ENCODE assay signal across 16 cellular contexts in the genomic region with DNA sequence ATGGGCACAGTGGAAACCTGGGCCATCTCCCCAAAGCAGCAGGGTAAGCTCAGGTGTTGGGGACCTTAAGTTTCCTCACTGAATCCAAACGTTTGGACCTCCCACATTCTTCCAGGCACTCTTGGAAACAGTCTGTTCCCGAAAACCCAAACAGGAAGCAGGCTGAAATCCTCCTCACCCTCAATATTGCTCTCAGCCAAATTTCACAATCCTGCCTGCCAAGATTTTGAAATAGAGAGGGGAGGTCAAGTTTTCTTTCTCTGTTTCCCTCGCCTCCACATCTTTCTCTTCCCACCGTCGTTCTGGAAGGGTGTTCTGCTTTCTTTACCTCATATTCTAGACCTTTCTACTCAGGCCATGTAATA.
DNase-seq lines count a peak whose midpoint lies in the region; ATAC-seq, FAIRE-seq and TF ChIP-seq lines count a peak whose summit lies in the region.
"Had no signal": no experiment of that assay in that cellular context is flagged by ENCODE, and none has a peak within 500 bp of the region (broad histone marks: within the 10 kb centered on the region; RNA-seq: fewer than 3 reads in every experiment).

No MANE protein-coding gene starts in this region.

- no peak for FAIRE-seq in A549 (lab: Jason Lieb, UNC)

- POLR2A ChIA-PET in A549 (lab: Yijun Ruan, JAX): no interaction called here

- H3K4ac ChIP-seq in neuronal stem cell (ENCODE audit: low read length): no peak overlapping the region

- no peak overlapping the region for H2AK5ac ChIP-seq in neuronal stem cell (ENCODE audit: low read depth, low read length)

- H2BK15ac ChIP-seq in neuronal stem cell (ENCODE audit: low read length): no peak overlapping the region

- no peaks in the 10 kb centered on the region for H3K36me3 ChIP-seq in neuronal stem cell (replicated peaks in 1 of 2; ENCODE audit: control insufficient read depth in 2 of 2, insufficient read depth in 2 of 2, low read length in 2 of 2)
- H3K36me3 ChIP-seq: tibial nerve had no signal

- H3K9me3 ChIP-seq in A549 (no peaks in the 10 kb centered on the region), neuronal stem cell (replicated peaks in 1 of 2; ENCODE audit: control insufficient read depth in 2 of 2, insufficient read depth in 1 of 2, low read depth in 1 of 2, low read length in 2 of 2) (peaks cover 0 to under 1% of the 10 kb centered on the region in 2 donors)
- H3K9me3 ChIP-seq: tibial nerve had no signal

- H2BK120ac ChIP-seq in neuronal stem cell (ENCODE audit: low read depth, low read length): no peak overlapping the region

- H2BK5ac ChIP-seq in neuronal stem cell (ENCODE audit: low read length): no peak overlapping the region

- no peak for ATAC-seq in A549
- ATAC-seq in HG02870 (IDR thresholded peaks at IDR 0.05; ENCODE audit: unreplicated experiment): no peak
- no peak for ATAC-seq in GM19452 (IDR thresholded peaks at IDR 0.05; ENCODE audit: unreplicated experiment)
- ATAC-seq: foreskin keratinocyte had no signal

- DNase-seq in A549 (ENCODE audit: low read depth in 1 of 2, low spot score in 1 of 2) (no peak), amniotic epithelial cell (ENCODE audit: low read depth) (peak; percentile 87), fibroblast of villous mesenchyme (ENCODE audit: low read depth) (peak; percentile 83), neuronal stem cell (ENCODE audit: low spot score) (no peak), hepatic stellate cell (ENCODE audit: low spot score) (no peak), nucleus accumbens (lab: John Stamatoyannopoulos, UW) (no peak)
- DNase-seq: caudate nucleus, DMS53, H9, NCI-H1436 treated with DMSO at 0.1 percent for 48 hours, NCI-H748 treated with DMSO at 0.1 percent for 48 hours, SHP77 had no signal

- no peak for TF ChIP-seq RAD21 in A549 (conservative IDR thresholded peaks at IDR 0.05 in 1 of 2, IDR thresholded peaks at IDR 0.05 in 1 of 2)

- CTCF ChIA-PET in A549 (lab: Yijun Ruan, JAX): no interaction called here

- peak overlapping the region; percentile 72 for H3K18ac ChIP-seq in neuronal stem cell (ENCODE audit: low read length)

- TF ChIP-seq CTCF in A549 (IDR thresholded peaks at IDR 0.05): no peak
- TF ChIP-seq CTCF in fibroblast of villous mesenchyme (IDR thresholded peaks at IDR 0.05; ENCODE audit: insufficient read depth, low read depth, low read length): no peak

- peak overlapping the region; percentile 1 for H4K91ac ChIP-seq in neuronal stem cell (ENCODE audit: low read depth, low read length, poor library complexity)

- no peak overlapping the region for H3K9ac ChIP-seq in neuronal stem cell (ENCODE audit: low read depth, low read length, poor library complexity)

- no peak overlapping the region for H4K8ac ChIP-seq in neuronal stem cell (ENCODE audit: low read depth, low read length)

- no peaks in the 10 kb centered on the region for H3K79me1 ChIP-seq in neuronal stem cell (ENCODE audit: low read depth, low read length)

- H2AFZ ChIP-seq in neuronal stem cell (ENCODE audit: low read length): no peak overlapping the region

- H3K27ac ChIP-seq in A549: no peak overlapping the region
- no peak overlapping the region for H3K27ac ChIP-seq in neuronal stem cell (replicated peaks; ENCODE audit: low read length)
- H3K27ac ChIP-seq: foreskin keratinocyte had no signal

- peaks cover 9% of the 10 kb centered on the region; the same call in 2 of the 3 replicates for H3K4me1 ChIP-seq in A549
- no peaks in the 10 kb centered on the region for H3K4me1 ChIP-seq in neuronal stem cell (ENCODE audit: control insufficient read depth in 2 of 2, insufficient read depth in 1 of 2, low read depth in 1 of 2, low read length in 2 of 2)
- H3K4me1 ChIP-seq: foreskin keratinocyte had no signal

- H3K27me3 ChIP-seq in neuronal stem cell (ENCODE audit: control insufficient read depth in 3 of 3, insufficient read depth in 3 of 3, low read depth in 1 of 3, low read length in 3 of 3): peaks cover 0 to 46% (median 0%) of the 10 kb centered on the region in 3 experiments
- H3K27me3 ChIP-seq: foreskin keratinocyte, tibial nerve had no signal

- no peak overlapping the region for H2BK12ac ChIP-seq in neuronal stem cell (ENCODE audit: low read length)

- TF ChIP-seq EP300 in A549 (IDR thresholded peaks at IDR 0.05): no peak

- no peak overlapping the region for H3K23ac ChIP-seq in neuronal stem cell (ENCODE audit: low read depth, low read length, poor library complexity)

- H3K4me2 ChIP-seq in A549: peak overlapping the region; percentile 28; the same call in 2 of the 3 replicates
- no peak overlapping the region for H3K4me2 ChIP-seq in neuronal stem cell (ENCODE audit: insufficient read depth, low read length, poor library complexity, severe bottlenecking)

- H3K14ac ChIP-seq in neuronal stem cell (ENCODE audit: low read length): no peak overlapping the region

- no peak overlapping the region for H3K4me3 ChIP-seq in A549
- H3K4me3 ChIP-seq in fibroblast of villous mesenchyme (ENCODE audit: low read depth, low read length): no peak overlapping the region
- peak overlapping the region in 1 of 2 donors; percentile 61 for H3K4me3 ChIP-seq in neuronal stem cell (ENCODE audit: low read length in 2 of 2)
- H3K4me3 ChIP-seq: tibial nerve had no signal

- WGBS in A549 (ENCODE audit: missing lambda C conversion rate): 56% methylated on average over 5 of the region's 5 CpGs
- no CpG with 5 or more reads among the region's 5 CpGs for WGBS in neuronal stem cell (ENCODE audit: extremely low coverage in 2 of 2, insufficient read length in 2 of 2, insufficient replicate concordance in 1 of 2), 2 donors

- no peak for TF ChIP-seq POLR2A in A549 (IDR thresholded peaks at IDR 0.05; ENCODE audit: low read length)

TF ChIP-seq in A549, 52 proteins besides CTCF, POLR2A, EP300 and RAD21:
- TF ChIP-seq HOXB5 (CRISPR knock-in tag; IDR thresholded peaks at IDR 0.05): no peak
- no peak for TF ChIP-seq HDAC2 (IDR thresholded peaks at IDR 0.05)
- TF ChIP-seq ESRRA (IDR thresholded peaks at IDR 0.05; ENCODE audit: borderline replicate concordance, low read length): no peak
- TF ChIP-seq RARB (CRISPR knock-in tag; IDR thresholded peaks at IDR 0.05): no peak
- TF ChIP-seq JUN (IDR thresholded peaks at IDR 0.05): no peak
- no peak for TF ChIP-seq HOXB13 (CRISPR knock-in tag; IDR thresholded peaks at IDR 0.05; ENCODE audit: low read depth)
- TF ChIP-seq JUNB (IDR thresholded peaks at IDR 0.05): no peak
- TF ChIP-seq ZSCAN20 (CRISPR knock-in tag; IDR thresholded peaks at IDR 0.05): no peak
- TF ChIP-seq KDM1A (IDR thresholded peaks at IDR 0.05; ENCODE audit: low read depth): no peak
- no peak for TF ChIP-seq GATA3 (IDR thresholded peaks at IDR 0.05; ENCODE audit: borderline replicate concordance)

Comparison
In these comparisons a context has a peak if more than half of its experiments do, and no peak if none do; other contexts are left out.
1. DNase-seq: peak in amniotic epithelial cell (single experiment) and fibroblast of villous mesenchyme (single experiment); none in A549 (0 of 2), neuronal stem cell (single experiment), hepatic stellate cell (single experiment) and nucleus accumbens (0 of 56).